Comparison of ENCODE assay signal across 9 cellular contexts in the genomic region with DNA sequence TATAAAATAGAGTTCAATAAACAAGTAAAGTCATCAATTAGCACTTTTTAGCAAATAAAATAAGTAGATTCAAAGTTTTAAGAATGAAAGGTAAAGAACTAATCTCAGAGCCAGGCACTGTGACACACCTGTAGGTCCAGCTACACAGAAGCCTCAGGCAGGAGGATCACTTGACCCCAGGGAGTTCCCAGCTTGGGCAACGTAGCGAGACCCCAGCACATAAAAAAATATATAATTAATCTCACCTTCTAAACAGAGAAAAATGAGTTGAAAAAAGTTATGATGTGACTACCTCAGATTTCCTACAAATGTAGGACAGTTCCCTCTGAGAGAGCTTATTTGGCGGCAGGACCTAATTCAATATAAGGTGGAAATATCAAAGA. TPM values are rescaled to one million over a fixed set of nuclear protein-coding genes. Genes with fewer than 3 reads are reported as not detected.
DNase-seq lines count a peak whose midpoint lies in the region; ATAC-seq and TF ChIP-seq lines count a peak whose summit lies in the region.
"Had no signal": no experiment of that assay in that cellular context is flagged by ENCODE, and none has a peak within 500 bp of the region (broad histone marks: within the 10 kb centered on the region; RNA-seq: fewer than 3 reads in every experiment).

No MANE protein-coding gene starts in this region.

- H3K27me3 ChIP-seq in RWPE2 (ENCODE audit: insufficient read depth, poor library complexity, severe bottlenecking) (no peaks in the 10 kb centered on the region), hepatocyte (no peaks in the 10 kb centered on the region), transverse colon (no peaks in the 10 kb centered on the region)

- H3K27me3 Mint-ChIP-seq in activated naive CD4-positive, alpha-beta T cell treated with anti-CD3 and anti-CD28 coated beads for 36 hours (ENCODE audit: low read depth), result no peaks in the 10 kb centered on the region
- H3K27me3 Mint-ChIP-seq: brain had no signal

- CTCF ChIA-PET in activated naive CD4-positive, alpha-beta T cell treated with anti-CD3 and anti-CD28 coated beads for 36 hours (lab: Charles Lee), result interaction anchor here (0.6 to 7.6 kb wide), 77 partner anchors 9 to 858 kb away, joined by 3 to 149 read pairs (median 4); partner anchors contain the start of genes ABHD4, DAD1, MRPL52 and OR6J1

- H3K27ac ChIP-seq in RWPE2 (ENCODE audit: poor library complexity, severe bottlenecking) (peak overlapping the region; percentile 64), hepatocyte (peak overlapping the region; percentile 25), transverse colon (peak overlapping the region; percentile 8 to 63 (median 50))

- H3K4me1 Mint-ChIP-seq in activated naive CD4-positive, alpha-beta T cell treated with anti-CD3 and anti-CD28 coated beads for 36 hours (ENCODE audit: low read depth), result peaks cover 71% of the 10 kb centered on the region

- ATAC-seq in RWPE2 (ENCODE audit: low read depth) (no peak), GM21619 (IDR thresholded peaks at IDR 0.05; ENCODE audit: unreplicated experiment) (no peak)

- peak overlapping the region; percentile 97 for H3K27ac Mint-ChIP-seq in activated naive CD4-positive, alpha-beta T cell treated with anti-CD3 and anti-CD28 coated beads for 36 hours

- 82% methylated on average over 3 of the region's 3 CpGs for WGBS in hepatocyte (ENCODE audit: low lambda C conversion rate, missing lambda C conversion rate)
- WGBS in transverse colon (ENCODE audit: low coverage in 1 of 2), 2 donors, result 62 to 63% methylated on average over 3 of the region's 3 CpGs

- no peak overlapping the region for H2AFZ ChIP-seq in hepatocyte

- in situ Hi-C loops in transverse colon (cut with MboI; ENCODE audit: low pct_ligation_motif_present in 1 of 4, low pct_unique_long_range_greater_than_20kb in 1 of 4, low sequenced_read_pairs in 3 of 4), result loop anchor here in 3 of 4 donors (5.0 to 25.0 kb wide), 6 partner anchors 75 to 293 kb away; partner anchors contain the start of genes LRP10 (in 2 of the 3) and OR6J1 (in 1 of the 3)

- intact Hi-C loops in activated naive CD4-positive, alpha-beta T cell treated with anti-CD3 and anti-CD28 coated beads for 36 hours (cut with micrococcal nuclease), result loop anchor here (1.0 to 5.0 kb wide), 19 partner anchors 12 to 929 kb away; partner anchors contain the start of genes AJUBA, DAD1, LRP10 and OR6J1
- intact Hi-C loops in transverse colon (cut with DNase I; ENCODE audit: low total_unique reads), result no loop called here

- peaks cover 14% of the 10 kb centered on the region for H3K4me1 ChIP-seq in RWPE2 (ENCODE audit: insufficient read depth, poor library complexity, severe bottlenecking)
- H3K4me1 ChIP-seq in hepatocyte (ENCODE audit: insufficient read depth), result peaks cover 22% of the 10 kb centered on the region
- peaks cover 5 to 34% (median 14%) of the 10 kb centered on the region in 4 donors for H3K4me1 ChIP-seq in transverse colon

- H4K20me1 ChIP-seq in hepatocyte (ENCODE audit: insufficient read depth, poor library complexity, severe bottlenecking), result no peaks in the 10 kb centered on the region

- no peaks in the 10 kb centered on the region for H3K9me3 Mint-ChIP-seq in activated naive CD4-positive, alpha-beta T cell treated with anti-CD3 and anti-CD28 coated beads for 36 hours
- H3K9me3 Mint-ChIP-seq: brain had no signal

- H3K4me2 ChIP-seq in hepatocyte, result no peak overlapping the region

- TF ChIP-seq CTCF in RWPE2 (IDR thresholded peaks at IDR 0.05; ENCODE audit: poor library complexity, severe bottlenecking), result no peak
- no peak for TF ChIP-seq CTCF in hepatocyte (IDR thresholded peaks at IDR 0.05; ENCODE audit: poor library complexity)
- no peak for TF ChIP-seq CTCF in transverse colon (IDR thresholded peaks at IDR 0.05)

- peaks cover 97% of the 10 kb centered on the region for H3K36me3 ChIP-seq in RWPE2 (ENCODE audit: low read depth)
- H3K36me3 ChIP-seq in hepatocyte (replicated peaks; ENCODE audit: insufficient read depth, low read depth), result no peaks in the 10 kb centered on the region
- peaks cover 0 to 28% (median 6%) of the 10 kb centered on the region in 4 donors for H3K36me3 ChIP-seq in transverse colon

- no peak for DNase-seq in activated naive CD4-positive, alpha-beta T cell treated with anti-CD3 and anti-CD28 coated beads for 36 hours
- no peak for DNase-seq in activated naive CD4-positive, alpha-beta T cell treated with anti-CD3 and anti-CD28 coated beads, Interleukin-2, amount 50 U/mL, for 16 hours
- DNase-seq in RWPE2 (ENCODE audit: low spot score) (no peak), hepatocyte (ENCODE audit: low spot score) (no peak), transverse colon (no peak), hypothalamus (lab: John Stamatoyannopoulos, UW) (no peak), cerebellum (ENCODE audit: low spot score) (no peak)

- TF ChIP-seq EP300 in transverse colon (IDR thresholded peaks at IDR 0.05; ENCODE audit: low read depth), result no peak

- no peak for TF ChIP-seq POLR2A in transverse colon (IDR thresholded peaks at IDR 0.05)

- H3K4me3 ChIP-seq in RWPE2 (ENCODE audit: severe bottlenecking), result no peak overlapping the region
- no peak overlapping the region for H3K4me3 ChIP-seq in hepatocyte
- no peak overlapping the region for H3K4me3 ChIP-seq in transverse colon

- H3K9me2 ChIP-seq in hepatocyte (replicated peaks; ENCODE audit: insufficient read depth), result no peaks in the 10 kb centered on the region

- H3K9me3 ChIP-seq in RWPE2 (ENCODE audit: severe bottlenecking) (no peaks in the 10 kb centered on the region), hepatocyte (ENCODE audit: low read depth) (no peaks in the 10 kb centered on the region), transverse colon (no peaks in the 10 kb centered on the region)

- H3K36me3 Mint-ChIP-seq in activated naive CD4-positive, alpha-beta T cell treated with anti-CD3 and anti-CD28 coated beads for 36 hours (ENCODE audit: low read depth), result peaks cover 67% of the 10 kb centered on the region

- H3K4me3 Mint-ChIP-seq in activated naive CD4-positive, alpha-beta T cell treated with anti-CD3 and anti-CD28 coated beads for 36 hours, result peak overlapping the region; percentile 85

- H3K79me2 ChIP-seq in hepatocyte, result peaks cover 52% of the 10 kb centered on the region

RNA-seq across cellular contexts. Expression of gene DAD1, which starts 19.3 kb away (rescaled TPM):
- total RNA-seq in activated naive CD4-positive, alpha-beta T cell treated with anti-CD3 and anti-CD28 coated beads for 36 hours, result 100 to 1,000 TPM; 219 to 226 TPM
- total RNA-seq in hepatocyte (327 and 358 TPM in 2 replicates), transverse colon (100 to 1,000 TPM in 3 of 4 donors, 10 to 100 TPM in 1; 31.4 to 154 (median 141) TPM), cerebellum (77.2 TPM)
- 441 and 463 TPM in 2 replicates for polyA plus RNA-seq in hepatocyte

RNA-seq across cellular contexts. Expression of gene ABHD4, which starts 28.4 kb away (rescaled TPM):
- total RNA-seq in activated naive CD4-positive, alpha-beta T cell treated with anti-CD3 and anti-CD28 coated beads for 36 hours, result 10 to 100 TPM; 11.1 to 11.9 TPM
- total RNA-seq in hepatocyte (30.7 and 33.9 TPM in 2 replicates), transverse colon (10 to 100 TPM; 17.5 to 41.1 (median 23.1) TPM), cerebellum (6.1 TPM)
- polyA plus RNA-seq in hepatocyte, result 43.3 and 49.8 TPM in 2 replicates
